In genomic region chr10:125154529-125154928, GRCh38 we compare ENCODE assay signal across 13 cellular contexts. TPM values are rescaled to one million over a fixed set of nuclear protein-coding genes. Genes with fewer than 3 reads are reported as not detected.
DNase-seq lines count a peak whose midpoint lies in the region; ATAC-seq and TF ChIP-seq lines count a peak whose summit lies in the region.
"Had no signal": no experiment of that assay in that cellular context is flagged by ENCODE, and none has a peak within 500 bp of the region (broad histone marks: within the 10 kb centered on the region; RNA-seq: fewer than 3 reads in every experiment).

No MANE protein-coding gene starts in this region.

- H3K27ac Mint-ChIP-seq in Caco-2 (ENCODE audit: unreplicated experiment) = peak overlapping the region; percentile 85
- H3K27ac Mint-ChIP-seq: activated CD4-positive, alpha-beta memory T cell treated with anti-CD3 and anti-CD28 coated beads, Interleukin-2, amount 10 ng/mL, durations not matched to agents 7 days and 5 days had no signal

- H3K4me3 Mint-ChIP-seq in Caco-2 (ENCODE audit: unreplicated experiment) = no peak overlapping the region
- H3K4me3 Mint-ChIP-seq: activated CD4-positive, alpha-beta memory T cell treated with anti-CD3 and anti-CD28 coated beads, Interleukin-2, amount 10 ng/mL, durations not matched to agents 7 days and 5 days had no signal

- no peaks in the 10 kb centered on the region for H3K9me3 Mint-ChIP-seq in Caco-2 (ENCODE audit: unreplicated experiment)
- H3K9me3 Mint-ChIP-seq: activated CD4-positive, alpha-beta memory T cell treated with anti-CD3 and anti-CD28 coated beads, Interleukin-2, amount 10 ng/mL, durations not matched to agents 7 days and 5 days had no signal

- H3K4me1 Mint-ChIP-seq in Caco-2 (ENCODE audit: low read depth, unreplicated experiment) = peaks cover 50% of the 10 kb centered on the region

- intact Hi-C loops in Caco-2 (cut with micrococcal nuclease; ENCODE audit: unreplicated experiment) (no loop called here), ascending aorta (cut with DNase I) (loop anchor here (5.0 kb wide), 1 partner anchor 157 kb away; no protein-coding TSS in a partner anchor), psoas muscle (cut with DNase I) (loop anchor here in 1 of 2 donors (5.0 kb wide), 1 partner anchor 72 kb away; no protein-coding TSS in a partner anchor)

- H3K4me2 ChIP-seq in hepatocyte = peak overlapping the region; percentile 87

- H3K9me3 ChIP-seq in Caco-2 (no peaks in the 10 kb centered on the region), ascending aorta (no peaks in the 10 kb centered on the region), hepatocyte (ENCODE audit: low read depth) (no peaks in the 10 kb centered on the region), psoas muscle (no peaks in the 10 kb centered on the region)
- H3K9me3 ChIP-seq: mucosa of descending colon had no signal

- ATAC-seq in psoas muscle (no peak), esophagus mucosa (no peak), HG03097 (IDR thresholded peaks at IDR 0.05; ENCODE audit: low FRiP score, unreplicated experiment) (no peak)
- ATAC-seq: mucosa of descending colon had no signal

- H3K9me2 ChIP-seq in hepatocyte (replicated peaks; ENCODE audit: insufficient read depth) = no peaks in the 10 kb centered on the region

- peak overlapping the region; percentile 5 for H2AFZ ChIP-seq in hepatocyte

- POLR2A ChIA-PET in Caco-2 (lab: Charles Lee) = no interaction called here

- H3K27me3 ChIP-seq in Caco-2 (replicated peaks; ENCODE audit: control insufficient read depth, insufficient read depth, low read length) (no peaks in the 10 kb centered on the region), ascending aorta (no peaks in the 10 kb centered on the region), hepatocyte (no peaks in the 10 kb centered on the region), psoas muscle (ENCODE audit: insufficient read depth in 3 of 3, low read length in 2 of 3) (no peaks in the 10 kb centered on the region)
- H3K27me3 ChIP-seq: cardiac muscle cell had no signal

- H3K4me3 ChIP-seq in Caco-2 (ENCODE audit: low read depth, low read length) (no peak overlapping the region), ascending aorta (peak overlapping the region in 1 of 2 donors; percentile 51), hepatocyte (no peak overlapping the region), psoas muscle (peak overlapping the region; percentile 93)
- H3K4me3 ChIP-seq: cardiac muscle cell, mucosa of descending colon had no signal

- 12% methylated on average over 6 of the region's 6 CpGs for WGBS in hepatocyte (ENCODE audit: low lambda C conversion rate, missing lambda C conversion rate)
- 8 to 28% (median 11%) methylated on average over 6 of the region's 6 CpGs for WGBS in psoas muscle, 3 donors

- no peak for TF ChIP-seq CTCF in Caco-2 (IDR thresholded peaks at IDR 0.05; ENCODE audit: insufficient read depth in 1 of 2, low read depth in 1 of 2, low read length in 1 of 2, severe bottlenecking in 1 of 2, unreplicated experiment in 1 of 2)
- no peak for TF ChIP-seq CTCF in ascending aorta (IDR thresholded peaks at IDR 0.05)
- no peak for TF ChIP-seq CTCF in hepatocyte (IDR thresholded peaks at IDR 0.05; ENCODE audit: poor library complexity)
- no peak for TF ChIP-seq CTCF in psoas muscle (IDR thresholded peaks at IDR 0.05)

- H3K36me3 ChIP-seq in Caco-2 (ENCODE audit: control insufficient read depth, insufficient read depth, low read length) (no peaks in the 10 kb centered on the region; the same call in 1 of the 2 replicates), ascending aorta (peaks cover 0 to 3% of the 10 kb centered on the region in 2 donors), hepatocyte (replicated peaks; ENCODE audit: insufficient read depth, low read depth) (no peaks in the 10 kb centered on the region), psoas muscle (ENCODE audit: insufficient read depth in 1 of 2, low read depth in 1 of 2) (no peaks in the 10 kb centered on the region)

- in situ Hi-C loops in ACHN (cut with HindIII; ENCODE audit: low pct_ligation_motif_present, low pct_unique_long_range_greater_than_20kb, low sequenced_read_pairs) = no loop called here
- in situ Hi-C loops in KBM-7 (cut with MboI; ENCODE audit: low pct_unique_long_range_greater_than_20kb, low sequenced_read_pairs) = no loop called here

- H3K4me1 ChIP-seq in Caco-2 (peaks cover 31% of the 10 kb centered on the region), ascending aorta (peaks cover 30 to 62% of the 10 kb centered on the region in 2 donors), hepatocyte (ENCODE audit: insufficient read depth) (peaks cover 76% of the 10 kb centered on the region), psoas muscle (peaks cover 75% of the 10 kb centered on the region)

- H4K20me1 ChIP-seq in hepatocyte (ENCODE audit: insufficient read depth, poor library complexity, severe bottlenecking) = peaks cover 70% of the 10 kb centered on the region

- peaks cover 41% of the 10 kb centered on the region for H3K36me3 Mint-ChIP-seq in Caco-2 (ENCODE audit: insufficient read depth, unreplicated experiment)

- BruUV-seq in Caco-2 (replicated peaks; lab: Mats Ljungman, UMichigan) = no TSS peak

- H3K79me2 ChIP-seq in hepatocyte = peaks cover 97% of the 10 kb centered on the region

- peak overlapping the region; percentile 28 to 80 for H3K27ac ChIP-seq in ascending aorta
- peak overlapping the region; percentile 99 for H3K27ac ChIP-seq in hepatocyte
- peak overlapping the region; percentile 98 for H3K27ac ChIP-seq in psoas muscle
- H3K27ac ChIP-seq: cardiac muscle cell had no signal

- DNase-seq in Caco-2 (no peak), ascending aorta (ENCODE audit: low spot score in 2 of 2) (no peak), hepatocyte (ENCODE audit: low spot score) (no peak), psoas muscle (no peak), ACHN (no peak), KBM-7 (no peak)
- DNase-seq: activated CD4-positive, alpha-beta memory T cell treated with anti-CD3 and anti-CD28 coated beads, Interleukin-2, amount 10 ng/mL, durations not matched to agents 7 days and 5 days; NCI-H1092 treated with DMSO at 0.1 percent for 48 hours; stimulated activated CD8-positive, alpha-beta memory T cell treated with anti-CD3 and anti-CD28 coated beads, Interleukin-4, amount 100 ng/mL, for 48 hours had no signal

- CTCF ChIA-PET in Caco-2 (lab: Charles Lee) = no interaction called here

- no peaks in the 10 kb centered on the region for H3K27me3 Mint-ChIP-seq in Caco-2 (ENCODE audit: insufficient read depth, unreplicated experiment)

RNA-seq across cellular contexts. Expression of gene CTBP2, which starts 5.8 kb away (rescaled TPM):
- total RNA-seq in Caco-2 (2022) (97.2 and 99.6 TPM in 2 replicates), ascending aorta (57.7 TPM), hepatocyte (61.3 and 61.5 TPM in 2 replicates), psoas muscle (10 to 100 TPM; 31.8 to 49.8 (median 33.8) TPM), esophagus mucosa (46.7 TPM)
- polyA plus RNA-seq in hepatocyte (81.0 and 85.3 TPM in 2 replicates), psoas muscle (10 to 100 TPM; 14.7 to 41.8 (median 15.2) TPM)
